Comparison of ENCODE assay signal across 1 cellular context in the genomic region with DNA sequence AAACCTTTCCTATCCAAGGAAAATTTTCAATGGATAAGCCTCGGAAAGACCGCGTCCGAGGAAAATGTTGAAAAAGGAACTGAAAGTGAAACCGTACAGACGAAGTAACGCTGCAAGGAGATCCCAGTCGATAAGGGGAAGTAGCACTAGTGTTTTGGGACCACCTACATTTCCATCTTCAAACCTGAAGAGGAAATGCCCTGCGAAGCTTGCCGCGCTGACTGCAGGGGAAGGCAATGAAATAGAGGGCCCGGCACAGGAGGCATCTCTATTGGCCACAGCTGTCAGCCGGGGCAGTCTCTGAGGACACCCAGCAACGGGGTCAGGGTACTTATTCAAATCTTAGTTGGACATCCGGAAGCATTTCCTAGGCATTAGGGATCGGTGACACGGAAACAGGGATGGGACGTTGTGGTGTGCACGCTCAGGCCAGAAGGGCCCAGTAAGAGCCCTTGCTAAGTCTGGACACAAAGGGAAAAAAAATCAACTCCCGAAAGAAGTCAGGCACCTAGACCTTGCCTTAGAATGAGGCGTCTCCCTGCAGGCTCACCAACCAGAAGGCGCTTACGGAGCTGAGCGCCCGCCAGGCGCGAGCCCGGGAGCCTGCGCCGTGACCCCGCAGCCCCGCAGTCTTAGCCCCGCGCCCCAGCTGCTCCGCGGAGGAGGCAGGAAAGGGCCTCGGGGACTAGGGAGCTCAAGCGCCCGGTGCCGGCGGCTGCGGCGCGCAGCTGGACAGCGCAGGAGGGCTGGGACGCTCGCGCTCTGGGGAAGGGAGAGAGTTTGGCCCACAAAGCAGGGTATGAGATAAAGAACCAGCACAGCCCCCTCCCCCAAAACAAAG.
TF ChIP-seq lines count a peak whose summit lies in the region.

No MANE protein-coding gene starts in this region.

TF ChIP-seq in Ishikawa, 13 proteins besides CTCF, POLR2A, EP300 and RAD21:
- TF ChIP-seq, protein P1, sequence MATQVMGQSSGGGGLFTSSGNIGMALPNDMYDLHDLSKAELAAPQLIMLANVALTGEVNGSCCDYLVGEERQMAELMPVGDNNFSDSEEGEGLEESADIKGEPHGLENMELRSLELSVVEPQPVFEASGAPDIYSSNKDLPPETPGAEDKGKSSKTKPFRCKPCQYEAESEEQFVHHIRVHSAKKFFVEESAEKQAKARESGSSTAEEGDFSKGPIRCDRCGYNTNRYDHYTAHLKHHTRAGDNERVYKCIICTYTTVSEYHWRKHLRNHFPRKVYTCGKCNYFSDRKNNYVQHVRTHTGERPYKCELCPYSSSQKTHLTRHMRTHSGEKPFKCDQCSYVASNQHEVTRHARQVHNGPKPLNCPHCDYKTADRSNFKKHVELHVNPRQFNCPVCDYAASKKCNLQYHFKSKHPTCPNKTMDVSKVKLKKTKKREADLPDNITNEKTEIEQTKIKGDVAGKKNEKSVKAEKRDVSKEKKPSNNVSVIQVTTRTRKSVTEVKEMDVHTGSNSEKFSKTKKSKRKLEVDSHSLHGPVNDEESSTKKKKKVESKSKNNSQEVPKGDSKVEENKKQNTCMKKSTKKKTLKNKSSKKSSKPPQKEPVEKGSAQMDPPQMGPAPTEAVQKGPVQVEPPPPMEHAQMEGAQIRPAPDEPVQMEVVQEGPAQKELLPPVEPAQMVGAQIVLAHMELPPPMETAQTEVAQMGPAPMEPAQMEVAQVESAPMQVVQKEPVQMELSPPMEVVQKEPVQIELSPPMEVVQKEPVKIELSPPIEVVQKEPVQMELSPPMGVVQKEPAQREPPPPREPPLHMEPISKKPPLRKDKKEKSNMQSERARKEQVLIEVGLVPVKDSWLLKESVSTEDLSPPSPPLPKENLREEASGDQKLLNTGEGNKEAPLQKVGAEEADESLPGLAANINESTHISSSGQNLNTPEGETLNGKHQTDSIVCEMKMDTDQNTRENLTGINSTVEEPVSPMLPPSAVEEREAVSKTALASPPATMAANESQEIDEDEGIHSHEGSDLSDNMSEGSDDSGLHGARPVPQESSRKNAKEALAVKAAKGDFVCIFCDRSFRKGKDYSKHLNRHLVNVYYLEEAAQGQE (IDR thresholded peaks at IDR 0.05; ENCODE audit: low read depth), result 0 out of 2 replicates have a peak, but pooled peaks have one; percentile 29
- TF ChIP-seq TAF1 (IDR thresholded peaks at IDR 0.05; ENCODE audit: low read depth) (no peak), YY1 (IDR thresholded peaks at IDR 0.05; ENCODE audit: low read depth) (no peak), NFIC (IDR thresholded peaks at IDR 0.05) (peak; percentile 9; the same call in 1 of the 2 replicates), TEAD4 (IDR thresholded peaks at IDR 0.05) (0 out of 2 replicates have a peak, but pooled peaks have one; percentile 9), EGR1 (IDR thresholded peaks at IDR 0.05) (no peak)
